Comparison of ENCODE assay signal across 27 cellular contexts in genomic region chr1:184935919-184936798, GRCh38. TPM values are rescaled to one million over a fixed set of nuclear protein-coding genes. Genes with fewer than 3 reads are reported as not detected.
DNase-seq lines count a peak whose midpoint lies in the region; ATAC-seq and TF ChIP-seq lines count a peak whose summit lies in the region.
"Had no signal": no experiment of that assay in that cellular context is flagged by ENCODE, and none has a peak within 500 bp of the region (broad histone marks: within the 10 kb centered on the region; RNA-seq: fewer than 3 reads in every experiment).

No MANE protein-coding gene starts in this region.

- DNase-seq in SK-N-SH, result no peak
- DNase-seq in NCI-H446 treated with DMSO at 0.1 percent for 48 hours (lab: John Stamatoyannopoulos, UW), result peak; percentile 56
- DNase-seq in fibroblast of gingiva (ENCODE audit: low read depth), result peak; percentile 28
- DNase-seq in stimulated activated CD4-positive, alpha-beta T cell treated with anti-CD3 and anti-CD28 coated beads, Interleukin-1b, Interleukin-23, amount 100 ng/mL, for 48 hours, result no peak
- no peak for DNase-seq in SW480 (ENCODE audit: low spot score)
- no peak for DNase-seq in GM10266 (ENCODE audit: extremely low spot score)
- DNase-seq: activated CD8-positive, alpha-beta T cell treated with anti-CD3 and anti-CD28 coated beads, Interleukin-2, amount 10 ng/mL, durations not matched to agents 7 days and 5 days; activated naive CD8-positive, alpha-beta T cell treated with anti-CD3 and anti-CD28 coated beads for 36 hours; central memory CD4-positive, alpha-beta T cell; DMS53; GDM1; H7; KBM-7; lower lobe of right lung; MG63; natural killer cell; NCI-H524 treated with DMSO at 0.1 percent for 48 hours; ovary; retina; SHP77 treated with DMSO at 0.1 percent for 48 hours; spleen; stimulated activated CD4-positive, alpha-beta T cell treated with anti-CD3 and anti-CD28 coated beads, Interleukin-2, amount 100 ng/mL, for 48 hours; substantia nigra; T-helper 1 cell; upper lobe of right lung had no signal

- H3K27me3 ChIP-seq in SK-N-SH (ENCODE audit: insufficient read depth) (no peaks in the 10 kb centered on the region), stomach smooth muscle (ENCODE audit: control insufficient read depth in 1 of 2, insufficient read depth in 2 of 2, low read length in 2 of 2) (no peaks in the 10 kb centered on the region)
- H3K27me3 ChIP-seq: MG63, ovary, spleen, upper lobe of right lung had no signal

- H3K4me2 ChIP-seq in SK-N-SH, result no peak overlapping the region

- no peak overlapping the region for H3K9ac ChIP-seq in SK-N-SH
- no peak overlapping the region for H3K9ac ChIP-seq in stomach smooth muscle (ENCODE audit: low read length in 2 of 2)

- no peak overlapping the region for H3K4me3 ChIP-seq in SK-N-SH (ENCODE audit: low read depth in 2 of 2, low read length in 1 of 2)
- peak overlapping the region; percentile 16 to 17 for H3K4me3 ChIP-seq in stomach smooth muscle (ENCODE audit: low read length in 2 of 2)
- H3K4me3 ChIP-seq: lower lobe of right lung, MG63, ovary, spleen, upper lobe of right lung had no signal

- WGBS in SK-N-SH (ENCODE audit: low lambda C conversion rate), result 92% methylated on average over 8 of the region's 8 CpGs

- TF ChIP-seq EP300 in SK-N-SH (IDR thresholded peaks at IDR 0.05; ENCODE audit: borderline replicate concordance in 1 of 2, low read depth in 1 of 2, low read length in 1 of 2), result no peak

- POLR2A ChIA-PET in SK-N-SH (lab: Yijun Ruan, JAX), result no interaction called here

- no peak overlapping the region for H2AFZ ChIP-seq in SK-N-SH (ENCODE audit: low read depth)

- no peak for TF ChIP-seq RAD21 in SK-N-SH (IDR thresholded peaks at IDR 0.05; ENCODE audit: low read length)

- no peaks in the 10 kb centered on the region for H3K79me2 ChIP-seq in SK-N-SH (ENCODE audit: insufficient read depth)

- H3K4me1 ChIP-seq in SK-N-SH (ENCODE audit: control insufficient read depth in 1 of 2, insufficient read depth in 2 of 2, low read depth in 1 of 2, low read length in 1 of 2) (peaks cover 0 to 6% of the 10 kb centered on the region in 2 experiments; a peak in 2 of 4 replicates), stomach smooth muscle (ENCODE audit: control insufficient read depth, insufficient read depth, low read length) (peaks cover 4% of the 10 kb centered on the region)
- H3K4me1 ChIP-seq: lower lobe of right lung, upper lobe of right lung had no signal

- no peaks in the 10 kb centered on the region for H3K9me2 ChIP-seq in SK-N-SH

- H3K27ac ChIP-seq in SK-N-SH (ENCODE audit: low read depth in 2 of 2, low read length in 1 of 2), result no peak overlapping the region
- no peak overlapping the region for H3K27ac ChIP-seq in stomach smooth muscle (ENCODE audit: low read length)
- H3K27ac ChIP-seq: lower lobe of right lung, ovary, spleen, upper lobe of right lung had no signal

- no peaks in the 10 kb centered on the region; the same call in 1 of the 2 replicates for H4K20me1 ChIP-seq in SK-N-SH (ENCODE audit: insufficient read depth)

- H3K9me3 ChIP-seq in SK-N-SH (no peaks in the 10 kb centered on the region), stomach smooth muscle (ENCODE audit: control insufficient read depth in 2 of 2, low read length in 2 of 2) (no peaks in the 10 kb centered on the region)
- H3K9me3 ChIP-seq: lower lobe of right lung, MG63, ovary, spleen, upper lobe of right lung had no signal

- CTCF ChIA-PET in SK-N-SH (lab: Yijun Ruan, JAX), result interaction anchor here (0.7 to 1.1 kb wide), 2 partner anchors 11 to 14 kb away, joined by 3 read pairs; no protein-coding TSS in a partner anchor

- H3F3A ChIP-seq in SK-N-SH (replicated peaks; ENCODE audit: insufficient read depth), result no peaks in the 10 kb centered on the region

- peak; percentile 17; the same call in 2 of the 3 replicates for ATAC-seq in SK-N-SH treated with all-trans-retinoic acid at 6 μM for 48 hours
- ATAC-seq: activated CD8-positive, alpha-beta T cell treated with anti-CD3 and anti-CD28 coated beads, Interleukin-2, amount 10 ng/mL, durations not matched to agents 7 days and 5 days; lower lobe of right lung; natural killer cell; upper lobe of right lung had no signal

- TF ChIP-seq CTCF in SK-N-SH (IDR thresholded peaks at IDR 0.05), result no peak
- TF ChIP-seq CTCF in GM10266 (IDR thresholded peaks at IDR 0.05; ENCODE audit: control insufficient read depth, insufficient read depth, low read depth, missing control alignments), result no peak

- H3K36me3 ChIP-seq in SK-N-SH (replicated peaks in 1 of 2; ENCODE audit: control insufficient read depth in 1 of 2, insufficient read depth in 2 of 2, low read length in 1 of 2), result no peaks in the 10 kb centered on the region
- no peaks in the 10 kb centered on the region for H3K36me3 ChIP-seq in stomach smooth muscle (ENCODE audit: control insufficient read depth in 2 of 2, insufficient read depth in 2 of 2, low read length in 2 of 2)
- H3K36me3 ChIP-seq: lower lobe of right lung, MG63, ovary, upper lobe of right lung had no signal

TF ChIP-seq in SK-N-SH treated with all-trans-retinoic acid at 6 μM for 48 hours, 23 proteins besides CTCF, POLR2A, EP300 and RAD21 (continues in another document):
- TF ChIP-seq ZNF70 (CRISPR knock-in tag; IDR thresholded peaks at IDR 0.05), result no peak
- TF ChIP-seq POU6F1 (CRISPR knock-in tag; IDR thresholded peaks at IDR 0.05; ENCODE audit: borderline replicate concordance, low read depth), result no peak
- TF ChIP-seq RARB (CRISPR knock-in tag; IDR thresholded peaks at IDR 0.05), result no peak
- no peak for TF ChIP-seq OSR1 (CRISPR knock-in tag; IDR thresholded peaks at IDR 0.05)
- no peak for TF ChIP-seq PPARA (CRISPR knock-in tag; IDR thresholded peaks at IDR 0.05; ENCODE audit: borderline replicate concordance)

TF ChIP-seq in SK-N-SH, 30 proteins besides CTCF, POLR2A, EP300 and RAD21:
- TF ChIP-seq MXI1 (IDR thresholded peaks at IDR 0.05; ENCODE audit: low read depth, low read length) (no peak), GATA2 (CRISPR knock-in tag; IDR thresholded peaks at IDR 0.05) (no peak), RFX5 (IDR thresholded peaks at IDR 0.05; ENCODE audit: low read length) (no peak), TCF12 (IDR thresholded peaks at IDR 0.05) (no peak), MEF2A (IDR thresholded peaks at IDR 0.05; ENCODE audit: borderline replicate concordance, low read depth) (no peak)

RNA-seq across cellular contexts. Expression of gene NIBAN1, which starts 38.1 kb away (rescaled TPM):
- 23.9 and 25.4 TPM in 2 replicates for polyA plus RNA-seq in SK-N-SH (2012; rRNA removed)
- polyA plus RNA-seq in SK-N-SH (2012; cell fraction: cytosol; rRNA removed), result 28.2 and 28.7 TPM in 2 replicates
- 23.2 and 28.5 TPM in 2 replicates for polyA plus RNA-seq in SK-N-SH (2012; cell fraction: nucleus; rRNA removed)

Comparison
In these comparisons a context has a peak if more than half of its experiments do, and no peak if none do; other contexts are left out.
1. DNase-seq: peak in NCI-H446 treated with DMSO at 0.1 percent for 48 hours (single experiment) and fibroblast of gingiva (single experiment); none in SK-N-SH (single experiment), stimulated activated CD4-positive, alpha-beta T cell treated with anti-CD3 and anti-CD28 coated beads, Interleukin-1b, Interleukin-23, amount 100 ng/mL, for 48 hours (single experiment), SW480 (single experiment) and GM10266 (single experiment).
2. H3K4me3 ChIP-seq: peak in stomach smooth muscle (2 of 2); none in SK-N-SH (0 of 2).